In genomic region chr3:192827208-192827607, GRCh38 we compare ENCODE assay signal across 24 cellular contexts.
DNase-seq lines count a peak whose midpoint lies in the region; ATAC-seq and TF ChIP-seq lines count a peak whose summit lies in the region.
"Had no signal": no experiment of that assay in that cellular context is flagged by ENCODE, and none has a peak within 500 bp of the region (broad histone marks: within the 10 kb centered on the region; RNA-seq: fewer than 3 reads in every experiment).

No MANE protein-coding gene starts in this region.

- CTCF ChIA-PET in WTC11 (lab: Charles Lee), result interaction anchor here (1.0 kb wide), 1 partner anchor 61 kb away, joined by 4 read pairs; no protein-coding TSS in a partner anchor
- CTCF ChIA-PET in activated CD4-positive, alpha-beta memory T cell treated with anti-CD3 and anti-CD28 coated beads, Interleukin-2, amount 10 ng/mL, durations not matched to agents 7 days and 5 days (lab: Charles Lee), result interaction anchor here (1.0 to 1.1 kb wide), 2 partner anchors 10 to 24 kb away, joined by 3 to 4 read pairs; no protein-coding TSS in a partner anchor

- intact Hi-C loops in psoas muscle (cut with DNase I) (no loop called here), natural killer cell (cut with micrococcal nuclease) (no loop called here)

- no peak for TF ChIP-seq CTCF in WTC11 (IDR thresholded peaks at IDR 0.05)
- TF ChIP-seq CTCF in psoas muscle (IDR thresholded peaks at IDR 0.05), result no peak
- TF ChIP-seq CTCF in natural killer cell (IDR thresholded peaks at IDR 0.05), result no peak

- DNase-seq in DMS 273 (lab: John Stamatoyannopoulos, UW; ENCODE audit: unreplicated experiment), result peak; percentile 51
- DNase-seq in DMS 273 treated with DMSO at 0.1 percent for 48 hours (lab: John Stamatoyannopoulos, UW), result no peak
- peak; percentile 43 for DNase-seq in G401 (ENCODE audit: low spot score)
- no peak for DNase-seq in WTC11 (ENCODE audit: low spot score)
- peak; percentile 49 to 81 for DNase-seq in psoas muscle
- no peak for DNase-seq in activated CD4-positive, alpha-beta memory T cell treated with anti-CD3 and anti-CD28 coated beads, Interleukin-2, amount 10 ng/mL, durations not matched to agents 7 days and 5 days
- DNase-seq in natural killer cell, result no peak
- no peak for DNase-seq in NCI-H748 treated with DMSO at 0.1 percent for 48 hours (lab: John Stamatoyannopoulos, UW)
- DNase-seq: activated CD4-positive, alpha-beta T cell treated with anti-CD3 and anti-CD28 coated beads for 36 hours; activated T-cell treated with anti-CD3 and anti-CD28 coated beads, Interleukin-2, amount 50 U/mL, for 24 hours; adrenal gland; CD4-positive, CD25-positive, alpha-beta regulatory T cell; effector memory CD4-positive, alpha-beta T cell; IMR-90; NCI-H1105; NCI-H1930; NCI-H526; posterior cingulate gyrus; RPMI8226; sigmoid colon; stimulated activated CD4-positive, alpha-beta T cell treated with anti-CD3 and anti-CD28 coated beads, Interleukin-15, amount 100 ng/mL, for 24 hours; stimulated activated naive CD4-positive, alpha-beta T cell had no signal

- ATAC-seq in WTC11, result no peak
- ATAC-seq in psoas muscle, result peak; percentile 93 to 99 (median 97)
- ATAC-seq in natural killer cell, result no peak
- ATAC-seq: activated CD4-positive, alpha-beta T cell treated with anti-CD3 and anti-CD28 coated beads for 36 hours had no signal

- no peaks in the 10 kb centered on the region for H3K36me3 ChIP-seq in psoas muscle (ENCODE audit: insufficient read depth in 1 of 2, low read depth in 1 of 2)
- H3K36me3 ChIP-seq: adrenal gland, sigmoid colon, thoracic aorta had no signal

- H3K36me3 Mint-ChIP-seq in WTC11, result peaks cover 7% of the 10 kb centered on the region; the same call in 1 of the 2 replicates
- peaks cover 37% of the 10 kb centered on the region for H3K36me3 Mint-ChIP-seq in activated CD4-positive, alpha-beta memory T cell treated with anti-CD3 and anti-CD28 coated beads, Interleukin-2, amount 10 ng/mL, durations not matched to agents 7 days and 5 days (ENCODE audit: low read depth)
- no peaks in the 10 kb centered on the region for H3K36me3 Mint-ChIP-seq in natural killer cell
- H3K36me3 Mint-ChIP-seq: CD4-positive, CD25-positive, alpha-beta regulatory T cell had no signal

- peak overlapping the region; percentile 48 for H3K27ac ChIP-seq in psoas muscle
- H3K27ac ChIP-seq: 22Rv1, adrenal gland, thoracic aorta had no signal

- no peak overlapping the region for H3K4me3 ChIP-seq in psoas muscle
- H3K4me3 ChIP-seq: adrenal gland, sigmoid colon, thoracic aorta had no signal

- H3K9me3 ChIP-seq in psoas muscle, result no peaks in the 10 kb centered on the region
- H3K9me3 ChIP-seq: adrenal gland, sigmoid colon, thoracic aorta had no signal

- peaks cover 8% of the 10 kb centered on the region for H3K4me1 ChIP-seq in psoas muscle

- POLR2A ChIA-PET in WTC11 (lab: Charles Lee), result interaction anchor here (0.7 kb wide), 1 partner anchor 14 kb away, joined by 3 read pairs; no protein-coding TSS in a partner anchor
- POLR2A ChIA-PET in activated CD4-positive, alpha-beta memory T cell treated with anti-CD3 and anti-CD28 coated beads, Interleukin-2, amount 10 ng/mL, durations not matched to agents 7 days and 5 days (lab: Charles Lee), result no interaction called here

- H3K4me1 Mint-ChIP-seq in WTC11, result peaks cover 34% of the 10 kb centered on the region
- peaks cover 31% of the 10 kb centered on the region for H3K4me1 Mint-ChIP-seq in activated CD4-positive, alpha-beta memory T cell treated with anti-CD3 and anti-CD28 coated beads, Interleukin-2, amount 10 ng/mL, durations not matched to agents 7 days and 5 days
- H3K4me1 Mint-ChIP-seq in natural killer cell, result no peaks in the 10 kb centered on the region
- H3K4me1 Mint-ChIP-seq: CD4-positive, CD25-positive, alpha-beta regulatory T cell had no signal

- in situ Hi-C loops in G401 (cut with HindIII; ENCODE audit: low sequenced_read_pairs), result no loop called here

- 27 to 37% (median 36%) methylated on average over 4 of the region's 4 CpGs for WGBS in psoas muscle, 3 donors

- H3K27me3 Mint-ChIP-seq in WTC11 (ENCODE audit: low read depth), result no peaks in the 10 kb centered on the region
- H3K27me3 Mint-ChIP-seq in activated CD4-positive, alpha-beta memory T cell treated with anti-CD3 and anti-CD28 coated beads, Interleukin-2, amount 10 ng/mL, durations not matched to agents 7 days and 5 days, result no peaks in the 10 kb centered on the region
- H3K27me3 Mint-ChIP-seq in natural killer cell (ENCODE audit: low read depth in 2 of 2), result no peaks in the 10 kb centered on the region
- H3K27me3 Mint-ChIP-seq: activated CD4-positive, alpha-beta T cell treated with anti-CD3 and anti-CD28 coated beads for 36 hours; activated T-cell treated with anti-CD3 and anti-CD28 coated beads, Interleukin-2, amount 50 U/mL, for 24 hours; CD4-positive, CD25-positive, alpha-beta regulatory T cell had no signal

- peaks cover 8% of the 10 kb centered on the region for H3K9me3 Mint-ChIP-seq in WTC11
- H3K9me3 Mint-ChIP-seq in activated CD4-positive, alpha-beta memory T cell treated with anti-CD3 and anti-CD28 coated beads, Interleukin-2, amount 10 ng/mL, durations not matched to agents 7 days and 5 days, result peaks cover 2% of the 10 kb centered on the region
- H3K9me3 Mint-ChIP-seq in natural killer cell, result peaks cover 2 to 5% of the 10 kb centered on the region in 2 donors
- H3K9me3 Mint-ChIP-seq: activated T-cell treated with anti-CD3 and anti-CD28 coated beads, Interleukin-2, amount 50 U/mL, for 24 hours had no signal

- H3K27ac Mint-ChIP-seq in WTC11, result peak overlapping the region; percentile 77; the same call in 1 of the 2 replicates
- H3K27ac Mint-ChIP-seq in activated CD4-positive, alpha-beta memory T cell treated with anti-CD3 and anti-CD28 coated beads, Interleukin-2, amount 10 ng/mL, durations not matched to agents 7 days and 5 days, result no peak overlapping the region
- no peak overlapping the region for H3K27ac Mint-ChIP-seq in natural killer cell
- H3K27ac Mint-ChIP-seq: activated CD4-positive, alpha-beta T cell treated with anti-CD3 and anti-CD28 coated beads for 36 hours; activated T-cell treated with anti-CD3 and anti-CD28 coated beads, Interleukin-2, amount 50 U/mL, for 24 hours; CD4-positive, CD25-positive, alpha-beta regulatory T cell had no signal

- no peaks in the 10 kb centered on the region for H3K27me3 ChIP-seq in psoas muscle (ENCODE audit: insufficient read depth in 3 of 3, low read length in 2 of 3)
- H3K27me3 ChIP-seq: adrenal gland, sigmoid colon had no signal

- H3K4me3 Mint-ChIP-seq in WTC11 (no peak overlapping the region), natural killer cell (no peak overlapping the region)
- H3K4me3 Mint-ChIP-seq in activated CD4-positive, alpha-beta memory T cell treated with anti-CD3 and anti-CD28 coated beads, Interleukin-2, amount 10 ng/mL, durations not matched to agents 7 days and 5 days, result no peak overlapping the region
- H3K4me3 Mint-ChIP-seq: activated CD4-positive, alpha-beta T cell treated with anti-CD3 and anti-CD28 coated beads for 36 hours; activated T-cell treated with anti-CD3 and anti-CD28 coated beads, Interleukin-2, amount 50 U/mL, for 24 hours; CD4-positive, CD25-positive, alpha-beta regulatory T cell had no signal

TF ChIP-seq in WTC11, 78 proteins besides CTCF, POLR2A, EP300 and RAD21 (continues in another document):
- TF ChIP-seq, protein P1, sequence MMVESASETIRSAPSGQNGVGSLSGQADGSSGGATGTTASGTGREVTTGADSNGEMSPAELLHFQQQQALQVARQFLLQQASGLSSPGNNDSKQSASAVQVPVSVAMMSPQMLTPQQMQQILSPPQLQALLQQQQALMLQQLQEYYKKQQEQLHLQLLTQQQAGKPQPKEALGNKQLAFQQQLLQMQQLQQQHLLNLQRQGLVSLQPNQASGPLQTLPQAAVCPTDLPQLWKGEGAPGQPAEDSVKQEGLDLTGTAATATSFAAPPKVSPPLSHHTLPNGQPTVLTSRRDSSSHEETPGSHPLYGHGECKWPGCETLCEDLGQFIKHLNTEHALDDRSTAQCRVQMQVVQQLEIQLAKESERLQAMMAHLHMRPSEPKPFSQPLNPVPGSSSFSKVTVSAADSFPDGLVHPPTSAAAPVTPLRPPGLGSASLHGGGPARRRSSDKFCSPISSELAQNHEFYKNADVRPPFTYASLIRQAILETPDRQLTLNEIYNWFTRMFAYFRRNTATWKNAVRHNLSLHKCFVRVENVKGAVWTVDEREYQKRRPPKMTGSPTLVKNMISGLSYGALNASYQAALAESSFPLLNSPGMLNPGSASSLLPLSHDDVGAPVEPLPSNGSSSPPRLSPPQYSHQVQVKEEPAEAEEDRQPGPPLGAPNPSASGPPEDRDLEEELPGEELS (CRISPR knock-in tag; IDR thresholded peaks at IDR 0.05), result no peak
- TF ChIP-seq, protein P2, sequence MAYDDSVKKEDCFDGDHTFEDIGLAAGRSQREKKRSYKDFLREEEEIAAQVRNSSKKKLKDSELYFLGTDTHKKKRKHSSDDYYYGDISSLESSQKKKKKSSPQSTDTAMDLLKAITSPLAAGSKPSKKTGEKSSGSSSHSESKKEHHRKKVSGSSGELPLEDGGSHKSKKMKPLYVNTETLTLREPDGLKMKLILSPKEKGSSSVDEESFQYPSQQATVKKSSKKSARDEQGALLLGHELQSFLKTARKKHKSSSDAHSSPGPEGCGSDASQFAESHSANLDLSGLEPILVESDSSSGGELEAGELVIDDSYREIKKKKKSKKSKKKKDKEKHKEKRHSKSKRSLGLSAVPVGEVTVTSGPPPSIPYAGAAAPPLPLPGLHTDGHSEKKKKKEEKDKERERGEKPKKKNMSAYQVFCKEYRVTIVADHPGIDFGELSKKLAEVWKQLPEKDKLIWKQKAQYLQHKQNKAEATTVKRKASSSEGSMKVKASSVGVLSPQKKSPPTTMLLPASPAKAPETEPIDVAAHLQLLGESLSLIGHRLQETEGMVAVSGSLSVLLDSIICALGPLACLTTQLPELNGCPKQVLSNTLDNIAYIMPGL (CRISPR knock-in tag; IDR thresholded peaks at IDR 0.05), result no peak
- TF ChIP-seq GABPB1 (CRISPR knock-in tag; IDR thresholded peaks at IDR 0.05) (no peak), ZNF317 (CRISPR knock-in tag; IDR thresholded peaks at IDR 0.05; ENCODE audit: borderline replicate concordance, low read depth) (no peak), ZBTB21 (CRISPR knock-in tag; IDR thresholded peaks at IDR 0.05; ENCODE audit: borderline replicate concordance) (no peak), FOXJ3 (CRISPR knock-in tag; IDR thresholded peaks at IDR 0.05; ENCODE audit: borderline replicate concordance) (no peak)
- TF ChIP-seq, protein P3, sequence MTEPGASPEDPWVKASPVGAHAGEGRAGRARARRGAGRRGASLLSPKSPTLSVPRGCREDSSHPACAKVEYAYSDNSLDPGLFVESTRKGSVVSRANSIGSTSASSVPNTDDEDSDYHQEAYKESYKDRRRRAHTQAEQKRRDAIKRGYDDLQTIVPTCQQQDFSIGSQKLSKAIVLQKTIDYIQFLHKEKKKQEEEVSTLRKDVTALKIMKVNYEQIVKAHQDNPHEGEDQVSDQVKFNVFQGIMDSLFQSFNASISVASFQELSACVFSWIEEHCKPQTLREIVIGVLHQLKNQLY (CRISPR knock-in tag; IDR thresholded peaks at IDR 0.05), result no peak

Comparison
In these comparisons a context has a peak if more than half of its experiments do, and no peak if none do; other contexts are left out.
1. DNase-seq: peak in DMS 273 (single experiment), G401 (single experiment) and psoas muscle (2 of 2); none in DMS 273 treated with DMSO at 0.1 percent for 48 hours (single experiment), WTC11 (single experiment), activated CD4-positive, alpha-beta memory T cell treated with anti-CD3 and anti-CD28 coated beads, Interleukin-2, amount 10 ng/mL, durations not matched to agents 7 days and 5 days (single experiment), natural killer cell (single experiment) and NCI-H748 treated with DMSO at 0.1 percent for 48 hours (single experiment).
2. ATAC-seq: peak in psoas muscle (4 of 4); none in WTC11 (single experiment) and natural killer cell (0 of 3).